Comparison of ENCODE assay signal across 5 cellular contexts in the genomic region with DNA sequence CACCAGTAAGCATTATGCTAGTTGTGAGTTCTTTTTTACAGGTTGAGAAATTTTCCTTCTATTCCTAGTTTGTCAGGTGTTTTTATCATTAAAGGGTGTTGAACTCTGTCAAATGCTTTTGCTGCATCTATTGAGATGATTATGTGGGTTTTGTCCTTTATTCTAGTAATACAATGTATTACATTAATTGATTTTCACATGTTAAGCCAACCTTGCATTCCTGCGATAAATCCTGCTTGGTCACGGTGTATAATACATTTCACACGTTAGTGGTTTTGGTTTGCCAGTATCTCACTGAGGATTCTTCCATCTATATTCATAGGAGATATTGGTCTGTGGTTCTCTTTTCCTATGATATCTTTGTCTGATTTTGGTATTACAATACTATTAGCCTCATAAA.
"Had no signal": no experiment of that assay in that cellular context is flagged by ENCODE, and none has a peak within 500 bp of the region (broad histone marks: within the 10 kb centered on the region; RNA-seq: fewer than 3 reads in every experiment).

No MANE protein-coding gene starts in this region.

- FAIRE-seq: HepG2, HTR-8/SVneo had no signal

- ATAC-seq: HepG2 had no signal

- H3K27ac ChIP-seq: HL-60 had no signal

- DNase-seq: IMR-90, KBM-7 had no signal
